3 cellular contexts compared by ENCODE assay signal in genomic region chr3:112696244-112696643, GRCh38. TPM values are rescaled to one million over a fixed set of nuclear protein-coding genes. Genes with fewer than 3 reads are reported as not detected.
"Had no signal": no experiment of that assay in that cellular context is flagged by ENCODE, and none has a peak within 500 bp of the region (broad histone marks: within the 10 kb centered on the region; RNA-seq: fewer than 3 reads in every experiment).

No MANE protein-coding gene starts in this region.

RNA-seq across cellular contexts. Expression of gene CCDC80, which starts 55.3 kb away (rescaled TPM):
- total RNA-seq: activated B cell treated with CpG ODN at 0.5 μM for 24 hours; activated CD4-positive, alpha-beta T cell treated with anti-CD3 and anti-CD28 coated beads for 36 hours; activated T-helper 17 cell treated with anti-CD3 and anti-CD28 coated beads, Interleukin-2, amount 50 U/mL, for 72 hours had no signal
